In the genomic region with DNA sequence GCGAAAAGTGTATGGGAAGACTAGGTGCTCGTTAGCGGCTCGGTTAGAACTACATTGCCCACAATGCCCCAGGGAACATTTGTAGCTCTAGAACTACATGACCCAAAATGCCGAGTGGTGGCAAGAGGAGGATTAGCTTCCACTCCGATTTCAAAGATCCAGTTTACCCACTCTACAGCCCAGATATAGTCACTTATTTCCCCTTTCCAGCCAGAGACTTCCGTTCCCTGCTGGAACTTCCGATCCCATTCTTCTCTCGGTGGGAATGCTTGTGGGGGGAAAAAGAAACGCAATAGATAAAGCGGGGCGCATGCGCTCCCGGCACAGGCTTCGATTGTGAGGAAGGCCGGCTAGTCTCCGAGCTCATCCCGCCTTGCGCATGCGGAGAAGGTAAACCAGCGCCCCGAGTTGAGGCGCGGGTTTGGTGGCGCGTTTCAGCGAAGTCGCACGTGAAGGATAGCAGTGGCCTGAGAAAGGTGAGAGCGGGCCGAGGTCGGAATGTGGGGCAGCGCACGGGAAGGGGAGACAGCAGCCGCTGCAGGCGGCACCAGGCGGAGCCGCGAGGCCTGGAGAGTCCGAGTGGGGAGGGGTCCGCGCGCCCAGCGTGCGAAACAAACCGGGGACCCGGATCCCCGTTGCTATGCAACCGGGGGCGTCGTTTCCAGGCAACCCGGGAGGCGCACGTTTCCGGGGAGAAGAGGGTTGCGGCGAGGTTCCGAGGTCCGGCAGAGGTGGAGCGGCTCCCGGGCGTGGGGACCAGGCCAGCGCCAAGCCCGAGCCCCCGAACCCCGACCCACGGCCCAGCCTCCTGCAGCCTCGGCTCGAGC, we compare ENCODE assay signal across 8 cellular contexts. TPM values are rescaled to one million over a fixed set of nuclear protein-coding genes. Genes with fewer than 3 reads are reported as not detected.
DNase-seq lines count a peak whose midpoint lies in the region; ATAC-seq and TF ChIP-seq lines count a peak whose summit lies in the region.

Gene TMEM109 (plus strand): TSS at position 366 of the 827 bp plus-strand sequence. CDS start 5,536 bp downstream, outside the sequence.

- H3K36me3 Mint-ChIP-seq in natural killer cell treated with Interleukin-12 subunit alpha and Interleukin-12 subunit beta and Interleukin-15 and Interleukin-18, amount 100 ng/mL, for 72 hours = no peaks in the 10 kb centered on the region

- H3K27me3 Mint-ChIP-seq in natural killer cell treated with Interleukin-12 subunit alpha and Interleukin-12 subunit beta and Interleukin-15 and Interleukin-18, amount 100 ng/mL, for 72 hours = no peaks in the 10 kb centered on the region

- H3K4me3 ChIP-seq in fibroblast of the aortic adventitia (ENCODE audit: low read depth, low read length) = peak within 1 kb of the TSS; percentile 86

- H3K27ac Mint-ChIP-seq in natural killer cell treated with Interleukin-12 subunit alpha and Interleukin-12 subunit beta and Interleukin-15 and Interleukin-18, amount 100 ng/mL, for 72 hours = peak within 1 kb of the TSS; percentile 93 to 96

- ATAC-seq in natural killer cell treated with Interleukin-12 subunit alpha and Interleukin-12 subunit beta and Interleukin-15 and Interleukin-18, amount 100 ng/mL, for 72 hours = peak; percentile 77 to 85

- H3K4me1 Mint-ChIP-seq in natural killer cell treated with Interleukin-12 subunit alpha and Interleukin-12 subunit beta and Interleukin-15 and Interleukin-18, amount 100 ng/mL, for 72 hours (ENCODE audit: low read depth in 2 of 2) = peaks cover 45 to 48% of the 10 kb centered on the region in 2 donors

- H3K4me3 Mint-ChIP-seq in natural killer cell treated with Interleukin-12 subunit alpha and Interleukin-12 subunit beta and Interleukin-15 and Interleukin-18, amount 100 ng/mL, for 72 hours = peak within 1 kb of the TSS; percentile 97

- H3K9me3 Mint-ChIP-seq in natural killer cell treated with Interleukin-12 subunit alpha and Interleukin-12 subunit beta and Interleukin-15 and Interleukin-18, amount 100 ng/mL, for 72 hours = no peaks in the 10 kb centered on the region

- peak; percentile 91 for DNase-seq in Daoy (ENCODE audit: low read depth)
- DNase-seq in H4 (ENCODE audit: low spot score) = peak; percentile 84
- peak; percentile 92 for DNase-seq in M059J (ENCODE audit: low read depth)
- DNase-seq in activated T-helper 9 cell treated with anti-CD3 and anti-CD28 coated beads, Interleukin-2, amount 50 U/mL, for 16 hours (ENCODE audit: low read depth) = peak; percentile 81
- DNase-seq in fibroblast of the aortic adventitia (ENCODE audit: low read depth) = peak; percentile 91
- peak; percentile 83 for DNase-seq in natural killer cell treated with Interleukin-12 subunit alpha and Interleukin-12 subunit beta and Interleukin-15 and Interleukin-18, amount 100 ng/mL, for 72 hours (ENCODE audit: low spot score)
- DNase-seq in stimulated activated naive CD4-positive, alpha-beta T cell treated with Interleukin-2 at 50 U/mL for 16 hours (lab: John Stamatoyannopoulos, UW) = peak; percentile 88

- TF ChIP-seq CTCF in fibroblast of the aortic adventitia (IDR thresholded peaks at IDR 0.05; ENCODE audit: insufficient read depth, low read length) = no peak

- peak; percentile 71 for TF ChIP-seq POLR2A in Raji (IDR thresholded peaks at IDR 0.05; ENCODE audit: insufficient read depth, low read depth, low read length)

RNA-seq across cellular contexts. Expression of gene TMEM109, which starts in this region (rescaled TPM):
- total RNA-seq in Daoy (2014; rRNA removed; shearing (Covaris generic)) = 54.5 and 56.6 TPM in 2 replicates
- total RNA-seq in H4 (2014; rRNA removed; shearing (Covaris generic)) = 43.0 and 65.6 TPM in 2 replicates
- 47.7 and 77.7 TPM in 2 replicates for total RNA-seq in M059J (2014; rRNA removed; shearing (Covaris generic))
- total RNA-seq in fibroblast of the aortic adventitia (ENCODE audit: low replicate concordance) = 29.3 and 44.1 TPM in 2 replicates
- total RNA-seq in natural killer cell treated with Interleukin-12 subunit alpha and Interleukin-12 subunit beta and Interleukin-15 and Interleukin-18, amount 100 ng/mL, for 72 hours = 100 to 1,000 TPM in 1 of 2 donors, 10 to 100 TPM in 1; 81.8 to 105 TPM

Comparison
In these comparisons a context has a peak if more than half of its experiments do, and no peak if none do; other contexts are left out.
1. Peak in every context shown above with its lines: DNase-seq, ATAC-seq and H3K4me3 ChIP-seq.